In the genomic region with DNA sequence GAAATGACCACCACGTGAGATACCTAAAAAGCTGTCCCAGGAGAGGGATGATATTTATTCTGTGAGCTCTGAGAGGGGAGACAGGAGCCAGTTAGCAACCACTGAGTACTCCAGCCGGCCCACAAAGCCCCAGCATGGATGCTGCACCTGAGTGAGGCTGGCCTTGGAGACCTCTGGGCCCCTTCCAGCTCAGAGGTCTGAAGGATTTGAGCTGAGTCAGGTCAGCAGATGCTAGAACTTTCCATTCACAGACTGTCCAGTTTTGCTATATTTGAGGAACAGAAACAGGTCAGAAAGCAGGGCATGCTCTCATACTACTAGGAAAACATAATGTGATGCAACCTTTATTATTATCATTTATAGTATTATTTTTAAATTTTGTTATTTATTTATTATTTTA, we compare ENCODE assay signal across 27 cellular contexts.
"Had no signal": no experiment of that assay in that cellular context is flagged by ENCODE, and none has a peak within 500 bp of the region (broad histone marks: within the 10 kb centered on the region; RNA-seq: fewer than 3 reads in every experiment).

No MANE protein-coding gene starts in this region.

- H3K27me3 Mint-ChIP-seq: activated naive CD8-positive, alpha-beta T cell treated with anti-CD3 and anti-CD28 coated beads, Interleukin-2, amount 50 U/mL, for 24 hours; activated T-helper 17 cell treated with anti-CD3 and anti-CD28 coated beads, Interleukin-2, amount 50 U/mL, for 72 hours had no signal

- H3K4me1 ChIP-seq: pancreas, suprapubic skin, tibial nerve, uterus had no signal

- H3K27me3 ChIP-seq: pancreas, suprapubic skin, tibial nerve, uterus had no signal

- H3K4me1 Mint-ChIP-seq: activated CD4-positive, alpha-beta T cell treated with anti-CD3 and anti-CD28 coated beads for 36 hours; activated naive CD4-positive, alpha-beta T cell treated with anti-CD3 and anti-CD28 coated beads, Interleukin-2, amount 50 U/mL, for 24 hours; activated naive CD8-positive, alpha-beta T cell treated with anti-CD3 and anti-CD28 coated beads, Interleukin-2, amount 50 U/mL, for 24 hours; activated T-helper 17 cell treated with anti-CD3 and anti-CD28 coated beads, Interleukin-2, amount 50 U/mL, for 72 hours had no signal

- H3K36me3 ChIP-seq: pancreas, suprapubic skin, tibial nerve, uterus had no signal

- H3K27ac Mint-ChIP-seq: activated CD4-positive, alpha-beta T cell treated with anti-CD3 and anti-CD28 coated beads for 36 hours; activated naive CD4-positive, alpha-beta T cell treated with anti-CD3 and anti-CD28 coated beads, Interleukin-2, amount 50 U/mL, for 24 hours; activated naive CD8-positive, alpha-beta T cell treated with anti-CD3 and anti-CD28 coated beads, Interleukin-2, amount 50 U/mL, for 24 hours; activated T-helper 17 cell treated with anti-CD3 and anti-CD28 coated beads, Interleukin-2, amount 50 U/mL, for 72 hours; naive thymus-derived CD4-positive, alpha-beta T cell had no signal

- H3K4me3 Mint-ChIP-seq: activated CD4-positive, alpha-beta T cell treated with anti-CD3 and anti-CD28 coated beads for 36 hours; activated naive CD4-positive, alpha-beta T cell treated with anti-CD3 and anti-CD28 coated beads, Interleukin-2, amount 50 U/mL, for 24 hours; activated naive CD8-positive, alpha-beta T cell treated with anti-CD3 and anti-CD28 coated beads, Interleukin-2, amount 50 U/mL, for 24 hours; activated T-helper 17 cell treated with anti-CD3 and anti-CD28 coated beads, Interleukin-2, amount 50 U/mL, for 72 hours; naive thymus-derived CD4-positive, alpha-beta T cell had no signal

- DNase-seq: activated CD4-positive, alpha-beta T cell treated with anti-CD3 and anti-CD28 coated beads for 36 hours; activated CD4-positive, CD25-positive, alpha-beta regulatory T cell; activated naive CD8-positive, alpha-beta T cell treated with anti-CD3 and anti-CD28 coated beads, Interleukin-2, amount 50 U/mL, for 24 hours; activated T-cell treated with anti-CD3 and anti-CD28 coated beads, Interleukin-2, amount 50 U/mL, for 1 hour; amygdala; caudate nucleus; cortex of kidney; hippocampal formation; left cardiac atrium; left ventricle myocardium superior; mammary epithelial cell; midbrain; naive thymus-derived CD4-positive, alpha-beta T cell; nucleus accumbens; pancreas; psoas muscle; stimulated activated CD4-positive, alpha-beta T cell treated with anti-CD3 and anti-CD28 coated beads, Interleukin-15, amount 100 ng/mL, for 24 hours; stimulated activated CD4-positive, alpha-beta T cell treated with anti-CD3 and anti-CD28 coated beads, Interleukin-2, amount 100 ng/mL, for 24 hours; stimulated activated naive CD4-positive, alpha-beta T cell; T-helper 2 cell; uterus had no signal

- FAIRE-seq: endothelial cell of umbilical vein, keratinocyte, pancreas had no signal

- H3K9me3 Mint-ChIP-seq: activated naive CD4-positive, alpha-beta T cell treated with anti-CD3 and anti-CD28 coated beads, Interleukin-2, amount 50 U/mL, for 24 hours; activated naive CD8-positive, alpha-beta T cell treated with anti-CD3 and anti-CD28 coated beads, Interleukin-2, amount 50 U/mL, for 24 hours; activated T-helper 17 cell treated with anti-CD3 and anti-CD28 coated beads, Interleukin-2, amount 50 U/mL, for 72 hours; naive thymus-derived CD4-positive, alpha-beta T cell had no signal

- H3K4me3 ChIP-seq: pancreas, psoas muscle, suprapubic skin, tibial nerve, uterus had no signal

- H3K36me3 Mint-ChIP-seq: activated naive CD4-positive, alpha-beta T cell treated with anti-CD3 and anti-CD28 coated beads, Interleukin-2, amount 50 U/mL, for 24 hours had no signal

- H3K9me3 ChIP-seq: pancreas, psoas muscle, suprapubic skin, tibial nerve, uterus had no signal

- ATAC-seq: activated CD4-positive, alpha-beta T cell treated with anti-CD3 and anti-CD28 coated beads for 36 hours; activated naive CD8-positive, alpha-beta T cell treated with anti-CD3 and anti-CD28 coated beads, Interleukin-2, amount 50 U/mL, for 24 hours; activated T-helper 17 cell treated with anti-CD3 and anti-CD28 coated beads, Interleukin-2, amount 50 U/mL, for 72 hours; left cardiac atrium; left ventricle myocardium superior; naive thymus-derived CD4-positive, alpha-beta T cell had no signal

- H3K27ac ChIP-seq: pancreas, psoas muscle, suprapubic skin, tibial nerve, uterus had no signal
